ENCODE assay signal across 8 cellular contexts in the genomic region with DNA sequence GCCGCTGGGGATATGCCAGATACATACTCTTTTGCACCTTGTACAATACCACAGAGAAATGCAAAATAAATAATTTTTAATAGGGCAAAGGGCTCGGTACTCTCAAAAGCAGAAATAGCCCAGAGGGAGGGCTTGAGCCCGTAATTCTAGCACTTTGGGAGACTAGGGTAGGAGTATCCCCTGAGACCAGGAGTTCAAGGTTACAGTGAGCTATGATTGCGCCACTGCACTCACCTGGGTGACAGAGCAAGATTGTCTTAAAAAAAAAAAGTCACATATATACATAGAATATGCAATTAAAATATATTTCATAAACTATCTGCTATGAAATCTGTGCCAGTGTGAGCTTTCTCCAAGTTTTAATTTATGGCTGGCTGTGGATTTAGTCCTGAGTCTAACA. TPM values are rescaled to one million over a fixed set of nuclear protein-coding genes. Genes with fewer than 3 reads are reported as not detected.
DNase-seq lines count a peak whose midpoint lies in the region; ATAC-seq and TF ChIP-seq lines count a peak whose summit lies in the region.

No MANE protein-coding gene starts in this region.

- H3K36me3 Mint-ChIP-seq in chondrocyte (ENCODE audit: low read depth) = no peaks in the 10 kb centered on the region
- peaks cover 0 to 2% (median 0%) of the 10 kb centered on the region in 3 donors for H3K36me3 Mint-ChIP-seq in naive thymus-derived CD8-positive, alpha-beta T cell

- POLR2A ChIA-PET in naive thymus-derived CD8-positive, alpha-beta T cell (lab: Charles Lee) = interaction anchor here (1.0 to 2.9 kb wide), 8 partner anchors 10 to 1282 kb away, joined by 4 to 39 read pairs (median 9); partner anchors contain the start of genes HDDC2, HINT3, NCOA7 and RNF146

- no peak overlapping the region for H3K27ac Mint-ChIP-seq in chondrocyte (ENCODE audit: unreplicated experiment)
- H3K27ac Mint-ChIP-seq in naive thymus-derived CD8-positive, alpha-beta T cell = peak overlapping the region in 3 of 10 donors; percentile 13 to 26 (median 17)

- DNase-seq in chondrocyte (ENCODE audit: low spot score) (no peak), CD1c-positive myeloid dendritic cell (ENCODE audit: extremely low spot score) (no peak), SIG-M5 (lab: John Stamatoyannopoulos, UW) (no peak), GOT3 (lab: John Stamatoyannopoulos, UW) (no peak)
- no peak for DNase-seq in naive thymus-derived CD8-positive, alpha-beta T cell

- H3K27me3 ChIP-seq in BLaER1 = no peaks in the 10 kb centered on the region
- H3K27me3 ChIP-seq in HUES64 (ENCODE audit: insufficient read depth, low read length) = no peaks in the 10 kb centered on the region

- no peak for TF ChIP-seq CTCF in chondrocyte (IDR thresholded peaks at IDR 0.05)

- 91% methylated on average over 4 of the region's 4 CpGs for WGBS in HUES64

- no peaks in the 10 kb centered on the region for H4K20me1 ChIP-seq in BLaER1

- H3K9me3 Mint-ChIP-seq in chondrocyte (ENCODE audit: low read depth) = no peaks in the 10 kb centered on the region
- H3K9me3 Mint-ChIP-seq in naive thymus-derived CD8-positive, alpha-beta T cell = no peaks in the 10 kb centered on the region

- peaks cover 12% of the 10 kb centered on the region for H3K4me1 Mint-ChIP-seq in chondrocyte (ENCODE audit: low read depth)
- H3K4me1 Mint-ChIP-seq in naive thymus-derived CD8-positive, alpha-beta T cell = peaks cover 2 to 14% (median 7%) of the 10 kb centered on the region in 4 donors

- peak overlapping the region; percentile 78 for H3K4me2 ChIP-seq in BLaER1

- H3K27me3 Mint-ChIP-seq in chondrocyte (ENCODE audit: low read depth) = no peaks in the 10 kb centered on the region
- no peaks in the 10 kb centered on the region for H3K27me3 Mint-ChIP-seq in naive thymus-derived CD8-positive, alpha-beta T cell

- peaks cover 13% of the 10 kb centered on the region; the same call in 1 of the 2 replicates for H3K36me3 ChIP-seq in BLaER1
- H3K36me3 ChIP-seq in HUES64 (ENCODE audit: insufficient read depth, low read length) = no peaks in the 10 kb centered on the region

- no peak overlapping the region for H3K9ac ChIP-seq in BLaER1
- peak overlapping the region; percentile 93 for H3K9ac ChIP-seq in HUES64 (ENCODE audit: low read depth, low read length)

- ATAC-seq in naive thymus-derived CD8-positive, alpha-beta T cell = no peak
- ATAC-seq in HG03045 (IDR thresholded peaks at IDR 0.05; ENCODE audit: unreplicated experiment) = no peak

- peak overlapping the region; percentile 8 for H3K4me3 Mint-ChIP-seq in chondrocyte (ENCODE audit: unreplicated experiment)
- H3K4me3 Mint-ChIP-seq in naive thymus-derived CD8-positive, alpha-beta T cell = peak overlapping the region in 6 of 10 donors; percentile 4 to 54 (median 36)

- H3K4me1 ChIP-seq in BLaER1 (peaks cover 18% of the 10 kb centered on the region), HUES64 (ENCODE audit: insufficient read depth, low read length) (peaks cover 31% of the 10 kb centered on the region)

- H3K27ac ChIP-seq in BLaER1 (no peak overlapping the region; the same call in 1 of the 2 replicates), HUES64 (ENCODE audit: low read depth, low read length) (no peak overlapping the region)

- H3K9me3 ChIP-seq in BLaER1 (no peaks in the 10 kb centered on the region), HUES64 (ENCODE audit: insufficient read depth, low read depth, low read length) (no peaks in the 10 kb centered on the region)

- H3K4me3 ChIP-seq in BLaER1 (peak overlapping the region; percentile 76), HUES64 (ENCODE audit: low read length) (peak overlapping the region; percentile 84)

RNA-seq across cellular contexts. Expression of gene TRMT11, which starts 0.8 kb away (rescaled TPM):
- 19.9 TPM for polyA plus RNA-seq in HUES64 (2013, experiment 1 of 2)
- 21.6 TPM for polyA plus RNA-seq in HUES64 (2013, experiment 2 of 2)
- total RNA-seq in chondrocyte = 12.0 to 21.0 TPM (median 15.4 TPM) in 3 replicates
- 10 to 100 TPM; 27.3 to 27.9 TPM for total RNA-seq in naive thymus-derived CD8-positive, alpha-beta T cell
- polyA plus RNA-seq in naive thymus-derived CD8-positive, alpha-beta T cell = 10 to 100 TPM in 1 of 3 donors, 1 to 10 TPM in 2; 9.4 to 16.1 (median 9.9) TPM

RNA-seq across cellular contexts. Expression of gene HINT3, which starts 29.0 kb away (rescaled TPM):
- 7.4 TPM for polyA plus RNA-seq in HUES64 (2013, experiment 1 of 2)
- 9.5 TPM for polyA plus RNA-seq in HUES64 (2013, experiment 2 of 2)
- total RNA-seq in chondrocyte = 15.7 to 19.7 TPM (median 19.3 TPM) in 3 replicates
- total RNA-seq in naive thymus-derived CD8-positive, alpha-beta T cell = 10 to 100 TPM; 11.8 to 12.7 TPM
- polyA plus RNA-seq in naive thymus-derived CD8-positive, alpha-beta T cell = 10 to 100 TPM in 1 of 3 donors, 1 to 10 TPM in 2; 7.9 to 10.4 (median 8.5) TPM
